8 cellular contexts compared by ENCODE assay signal in genomic region chr12:67269632-67270578, GRCh38. TPM values are rescaled to one million over a fixed set of nuclear protein-coding genes. Genes with fewer than 3 reads are reported as not detected.
DNase-seq lines count a peak whose midpoint lies in the region; ATAC-seq lines count a peak whose summit lies in the region.

No MANE protein-coding gene starts in this region.

- no peaks in the 10 kb centered on the region for H3K27me3 ChIP-seq in mononuclear cell (ENCODE audit: insufficient read depth, low read length)

- H3K9me3 ChIP-seq in mononuclear cell (ENCODE audit: low read depth, low read length), result no peaks in the 10 kb centered on the region

- POLR2A ChIA-PET in activated CD8-positive, alpha-beta T cell treated with anti-CD3 and anti-CD28 coated beads, Interleukin-2, amount 10 ng/mL, durations not matched to agents 7 days and 5 days (lab: Charles Lee), result interaction anchor here (0.7 to 2.5 kb wide), 9 partner anchors 13 to 1054 kb away, joined by 3 to 10 read pairs (median 4); no protein-coding TSS in a partner anchor

- peak overlapping the region; percentile 97 for H3K27ac Mint-ChIP-seq in activated CD8-positive, alpha-beta T cell treated with anti-CD3 and anti-CD28 coated beads, Interleukin-2, amount 10 ng/mL, durations not matched to agents 7 days and 5 days
- peak overlapping the region; percentile 95 to 96 for H3K27ac Mint-ChIP-seq in effector memory CD8-positive, alpha-beta T cell

- peaks cover 16% of the 10 kb centered on the region for H3K4me1 ChIP-seq in mononuclear cell (ENCODE audit: insufficient read depth, low read length)

- H3K4me1 Mint-ChIP-seq in activated CD8-positive, alpha-beta T cell treated with anti-CD3 and anti-CD28 coated beads, Interleukin-2, amount 10 ng/mL, durations not matched to agents 7 days and 5 days (ENCODE audit: low read depth), result peaks cover 41% of the 10 kb centered on the region
- peaks cover 30 to 44% of the 10 kb centered on the region in 2 donors for H3K4me1 Mint-ChIP-seq in effector memory CD8-positive, alpha-beta T cell (ENCODE audit: low read depth in 2 of 2)

- H3K4me3 Mint-ChIP-seq in activated CD8-positive, alpha-beta T cell treated with anti-CD3 and anti-CD28 coated beads, Interleukin-2, amount 10 ng/mL, durations not matched to agents 7 days and 5 days, result peak overlapping the region; percentile 95
- peak overlapping the region; percentile 93 to 96 for H3K4me3 Mint-ChIP-seq in effector memory CD8-positive, alpha-beta T cell

- peak overlapping the region; percentile 77 for H3K4me3 ChIP-seq in mononuclear cell (ENCODE audit: low read length)

- CTCF ChIA-PET in activated CD8-positive, alpha-beta T cell treated with anti-CD3 and anti-CD28 coated beads, Interleukin-2, amount 10 ng/mL, durations not matched to agents 7 days and 5 days (lab: Charles Lee), result interaction anchor here (1.1 to 2.3 kb wide), 5 partner anchors 9 to 109 kb away, joined by 3 to 6 read pairs (median 5); no protein-coding TSS in a partner anchor

- DNase-seq in NOMO-1 (lab: John Stamatoyannopoulos, UW; ENCODE audit: unreplicated experiment in 2 of 2) (peak; percentile 15 to 46), NOMO-1 treated with dmso at 0.1 percent for 144 hours (lab: John Stamatoyannopoulos, UW; ENCODE audit: unreplicated experiment) (no peak), NCI-H2227 treated with DMSO at 0.1 percent for 48 hours (lab: John Stamatoyannopoulos, UW) (peak; percentile 33)
- peak; percentile 61 for DNase-seq in activated CD8-positive, alpha-beta T cell treated with anti-CD3 and anti-CD28 coated beads, Interleukin-2, amount 10 ng/mL, durations not matched to agents 7 days and 5 days
- peak; percentile 42 to 44 (median 43) for DNase-seq in effector memory CD8-positive, alpha-beta T cell
- peak; percentile 14 to 24 for DNase-seq in stimulated activated CD8-positive, alpha-beta memory T cell treated with anti-CD3 and anti-CD28 coated beads, Interleukin-4, amount 100 ng/mL, for 4 hours (ENCODE audit: low read depth in 2 of 2, low spot score in 1 of 2)

- peaks cover 27% of the 10 kb centered on the region for H3K36me3 Mint-ChIP-seq in activated CD8-positive, alpha-beta T cell treated with anti-CD3 and anti-CD28 coated beads, Interleukin-2, amount 10 ng/mL, durations not matched to agents 7 days and 5 days (ENCODE audit: low read depth)
- H3K36me3 Mint-ChIP-seq in effector memory CD8-positive, alpha-beta T cell (ENCODE audit: insufficient read depth), result peaks cover 30% of the 10 kb centered on the region

- no peaks in the 10 kb centered on the region for H3K9me3 Mint-ChIP-seq in activated CD8-positive, alpha-beta T cell treated with anti-CD3 and anti-CD28 coated beads, Interleukin-2, amount 10 ng/mL, durations not matched to agents 7 days and 5 days (ENCODE audit: insufficient read depth)
- no peaks in the 10 kb centered on the region for H3K9me3 Mint-ChIP-seq in effector memory CD8-positive, alpha-beta T cell

- peak; percentile 4 for ATAC-seq in HG02973 (IDR thresholded peaks at IDR 0.05; ENCODE audit: unreplicated experiment)
- peak; percentile 1 for ATAC-seq in activated CD8-positive, alpha-beta T cell treated with anti-CD3 and anti-CD28 coated beads, Interleukin-2, amount 10 ng/mL, durations not matched to agents 7 days and 5 days
- ATAC-seq in effector memory CD8-positive, alpha-beta T cell (replicated peaks), result peak; percentile 7

- H3K27me3 Mint-ChIP-seq in activated CD8-positive, alpha-beta T cell treated with anti-CD3 and anti-CD28 coated beads, Interleukin-2, amount 10 ng/mL, durations not matched to agents 7 days and 5 days (ENCODE audit: low read depth), result no peaks in the 10 kb centered on the region
- H3K27me3 Mint-ChIP-seq in effector memory CD8-positive, alpha-beta T cell, result no peaks in the 10 kb centered on the region

RNA-seq across cellular contexts. Expression of gene CAND1, which starts 0.7 kb away (rescaled TPM):
- 100 to 1,000 TPM; 153 to 165 TPM for total RNA-seq in activated CD8-positive, alpha-beta T cell treated with anti-CD3 and anti-CD28 coated beads, Interleukin-2, amount 10 ng/mL, durations not matched to agents 7 days and 5 days
- 127 TPM for total RNA-seq in mononuclear cell
